Comparison of ENCODE assay signal across 8 cellular contexts in the genomic region with DNA sequence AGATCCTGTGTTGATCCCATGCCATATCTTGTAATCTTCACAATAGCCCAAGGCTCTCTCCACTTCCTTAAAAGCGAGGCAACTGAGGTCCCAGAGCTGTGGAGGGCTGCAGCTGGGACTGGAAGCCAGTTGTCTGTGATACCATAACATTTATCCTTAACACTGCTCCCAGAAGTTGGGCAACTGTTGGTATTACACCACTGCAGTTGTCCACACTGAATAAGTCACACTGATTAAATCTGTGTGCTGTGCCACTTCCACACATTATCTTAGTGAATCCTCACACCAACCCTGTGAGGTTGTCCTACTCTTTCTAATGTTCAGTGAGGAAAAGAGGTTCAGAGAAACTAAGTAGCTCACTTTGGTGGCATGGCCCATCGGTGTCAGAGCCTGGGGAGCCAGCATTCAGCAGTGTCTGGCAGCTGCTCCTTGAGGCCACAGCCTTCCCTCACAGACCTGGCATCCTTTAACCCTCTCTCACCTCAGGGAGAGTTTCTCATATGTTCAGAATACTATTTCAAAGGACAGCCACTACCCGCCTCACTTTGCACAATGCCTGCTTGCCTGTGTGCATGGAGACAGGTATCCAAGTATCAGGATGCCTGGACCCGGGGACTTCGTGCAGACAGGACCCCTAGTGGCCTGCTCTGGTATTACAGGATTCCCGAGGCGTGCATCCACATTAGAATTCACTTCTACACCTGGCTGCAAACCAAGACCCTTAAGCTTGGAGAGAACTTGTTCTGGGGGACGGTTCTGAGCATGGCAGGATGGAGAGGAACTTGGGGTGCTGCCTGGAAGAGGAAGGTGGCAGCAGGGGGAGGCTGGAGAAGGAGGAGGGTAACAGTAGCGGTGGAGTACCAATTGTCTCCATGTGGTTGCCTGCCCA.
DNase-seq lines count a peak whose midpoint lies in the region; ATAC-seq and TF ChIP-seq lines count a peak whose summit lies in the region.

No MANE protein-coding gene starts in this region.

- intact Hi-C loops in breast epithelium (cut with DNase I; ENCODE audit: low total_unique reads) = no loop called here

- H3K9me3 ChIP-seq in breast epithelium = no peaks in the 10 kb centered on the region

- H3K27me3 ChIP-seq in breast epithelium = peaks cover 0 to 4% of the 10 kb centered on the region in 2 donors
- peaks cover 2% of the 10 kb centered on the region for H3K27me3 ChIP-seq in kidney epithelial cell (ENCODE audit: control insufficient read depth, insufficient read depth, low read length)

- no peak overlapping the region for H3K27ac ChIP-seq in breast epithelium

- DNase-seq in NCI-H1436 (lab: John Stamatoyannopoulos, UW) = peak; percentile 57
- no peak for DNase-seq in NCI-H1436 treated with DMSO at 0.1 percent for 48 hours (lab: John Stamatoyannopoulos, UW)
- DNase-seq in M059J (ENCODE audit: low read depth) = peak; percentile 52
- DNase-seq in T-helper 2 cell = peak in 4 of 5 experiments; percentile 3 to 33 (median 15)
- peak; percentile 33 to 71 for DNase-seq in breast epithelium (ENCODE audit: low spot score in 2 of 2)
- DNase-seq in kidney epithelial cell (ENCODE audit: low read depth) = no peak
- peak; percentile 33 for DNase-seq in stimulated activated CD4-positive, alpha-beta T cell treated with anti-CD3 and anti-CD28 coated beads, Interleukin-1b, Interleukin-23, amount 100 ng/mL, for 48 hours

- no peak for ATAC-seq in HG03442 (IDR thresholded peaks at IDR 0.05; ENCODE audit: unreplicated experiment)

- H3K4me3 ChIP-seq in breast epithelium (no peak overlapping the region), kidney epithelial cell (ENCODE audit: low read depth, low read length) (no peak overlapping the region)

- TF ChIP-seq CTCF in breast epithelium (IDR thresholded peaks at IDR 0.05) = peak; percentile 76 to 80 (median 79)
- TF ChIP-seq CTCF in kidney epithelial cell (IDR thresholded peaks at IDR 0.05; ENCODE audit: insufficient read depth, low read length, poor library complexity, severe bottlenecking) = peak; percentile 91

- TF ChIP-seq POLR2A in breast epithelium (IDR thresholded peaks at IDR 0.05) = no peak

- no peaks in the 10 kb centered on the region for H3K4me1 ChIP-seq in breast epithelium

- H3K36me3 ChIP-seq in breast epithelium (no peaks in the 10 kb centered on the region), kidney epithelial cell (ENCODE audit: control insufficient read depth, insufficient read depth, low read length) (no peaks in the 10 kb centered on the region)

Comparison
In these comparisons a context has a peak if more than half of its experiments do, and no peak if none do; other contexts are left out.
1. DNase-seq: peak in NCI-H1436 (single experiment), M059J (single experiment), T-helper 2 cell (4 of 5), breast epithelium (2 of 2) and stimulated activated CD4-positive, alpha-beta T cell treated with anti-CD3 and anti-CD28 coated beads, Interleukin-1b, Interleukin-23, amount 100 ng/mL, for 48 hours (single experiment); none in NCI-H1436 treated with DMSO at 0.1 percent for 48 hours (single experiment) and kidney epithelial cell (single experiment).